ENCODE assay signal across 28 cellular contexts in genomic region chrX:23720117-23720677, GRCh38.
"Had no signal": no experiment of that assay in that cellular context is flagged by ENCODE, and none has a peak within 500 bp of the region (broad histone marks: within the 10 kb centered on the region; RNA-seq: fewer than 3 reads in every experiment).

No MANE protein-coding gene starts in this region.

- H3K9me3 ChIP-seq: breast epithelium had no signal

- H3K4me3 ChIP-seq: breast epithelium, SK-N-MC had no signal

- DNase-seq: activated CD4-positive, alpha-beta memory T cell treated with anti-CD3 and anti-CD28 coated beads for 36 hours; activated CD4-positive, alpha-beta T cell treated with anti-CD3 and anti-CD28 coated beads, Interleukin-2, amount 10 ng/mL, durations not matched to agents 7 days and 5 days; activated CD4-positive, CD25-positive, alpha-beta regulatory T cell treated with anti-CD3 and anti-CD28 coated beads, Interleukin-2, amount 50 U/mL, for 72 hours; activated CD8-positive, alpha-beta memory T cell treated with anti-CD3 and anti-CD28 coated beads for 24 hours; activated gamma-delta T cell treated with Interleukin-2 at 50 U/mL for 16 hours; activated T-cell treated with anti-CD3 and anti-CD28 coated beads, Interleukin-2, amount 50 U/mL, for 4 hours; KG1; NCI-H1092; NCI-H1417; NCI-H1930; NCI-H2171; NCI-H2227 treated with DMSO at 0.1 percent for 48 hours; NCI-H446 treated with DMSO at 0.1 percent for 48 hours; NCI-H524 treated with DMSO at 0.1 percent for 48 hours; NCI-H748 treated with DMSO at 0.1 percent for 48 hours; OCI-M1; RPMI8226; T-cell had no signal

- H3K36me3 ChIP-seq: breast epithelium had no signal

- H3K36me3 Mint-ChIP-seq: activated naive CD8-positive, alpha-beta T cell; IgD-negative memory B cell had no signal

- H3K4me1 ChIP-seq: breast epithelium had no signal

- H3K27ac ChIP-seq: breast epithelium, SK-N-MC had no signal

- ATAC-seq: activated T-cell treated with anti-CD3 and anti-CD28 coated beads, Interleukin-2, amount 50 U/mL, for 4 hours; Panc1; Right ventricle myocardium inferior; T-cell; WTC11 had no signal

- H3K9me3 Mint-ChIP-seq: activated CD4-positive, alpha-beta memory T cell treated with anti-CD3 and anti-CD28 coated beads for 36 hours; activated CD4-positive, alpha-beta T cell treated with anti-CD3 and anti-CD28 coated beads, Interleukin-2, amount 10 ng/mL, durations not matched to agents 7 days and 5 days; activated T-cell treated with anti-CD3 and anti-CD28 coated beads, Interleukin-2, amount 50 U/mL, for 4 hours; activated T-helper 2 cell treated with anti-CD3 and anti-CD28 coated beads, Interferon-gamma antibody, Interleukin-2, Interleukin-4, amounts not matched to agents 10 μg/mL and 5 μg/mL and 100 μg/mL, durations not matched to agents 14 hours and 24 hours and 36 hours; central memory CD8-positive, alpha-beta T cell; IgD-negative memory B cell; T-cell; T-helper 2 cell treated with Interferon-gamma antibody and Interleukin-4, amounts not matched to agents 5 μg/mL and 100 μg/mL, for 36 hours; WTC11 had no signal

- H3K27ac Mint-ChIP-seq: activated CD4-positive, alpha-beta memory T cell treated with anti-CD3 and anti-CD28 coated beads for 36 hours; activated CD4-positive, alpha-beta T cell treated with anti-CD3 and anti-CD28 coated beads, Interleukin-2, amount 10 ng/mL, durations not matched to agents 7 days and 5 days; activated naive CD8-positive, alpha-beta T cell; activated T-helper 2 cell treated with anti-CD3 and anti-CD28 coated beads, Interferon-gamma antibody, Interleukin-2, Interleukin-4, amounts not matched to agents 10 μg/mL and 5 μg/mL and 100 μg/mL, durations not matched to agents 14 hours and 24 hours and 36 hours; IgD-negative memory B cell; T-cell; T-helper 2 cell treated with Interferon-gamma antibody and Interleukin-4, amounts not matched to agents 5 μg/mL and 100 μg/mL, for 36 hours; WTC11 had no signal

- H3K4me1 Mint-ChIP-seq: activated CD4-positive, alpha-beta T cell treated with anti-CD3 and anti-CD28 coated beads, Interleukin-2, amount 10 ng/mL, durations not matched to agents 7 days and 5 days; central memory CD8-positive, alpha-beta T cell; IgD-negative memory B cell; T-cell had no signal

- H3K27me3 Mint-ChIP-seq: activated CD4-positive, alpha-beta memory T cell treated with anti-CD3 and anti-CD28 coated beads for 36 hours; activated CD4-positive, alpha-beta T cell treated with anti-CD3 and anti-CD28 coated beads, Interleukin-2, amount 10 ng/mL, durations not matched to agents 7 days and 5 days; activated naive CD8-positive, alpha-beta T cell; central memory CD8-positive, alpha-beta T cell; IgD-negative memory B cell had no signal

- H3K4me3 Mint-ChIP-seq: activated CD4-positive, alpha-beta memory T cell treated with anti-CD3 and anti-CD28 coated beads for 36 hours; activated CD4-positive, alpha-beta T cell treated with anti-CD3 and anti-CD28 coated beads, Interleukin-2, amount 10 ng/mL, durations not matched to agents 7 days and 5 days; activated naive CD8-positive, alpha-beta T cell; activated T-cell treated with anti-CD3 and anti-CD28 coated beads, Interleukin-2, amount 50 U/mL, for 4 hours; central memory CD8-positive, alpha-beta T cell; IgD-negative memory B cell; T-cell; T-helper 2 cell treated with Interferon-gamma antibody and Interleukin-4, amounts not matched to agents 5 μg/mL and 100 μg/mL, for 36 hours; WTC11 had no signal
